ENCODE assay signal across 23 cellular contexts in the genomic region with DNA sequence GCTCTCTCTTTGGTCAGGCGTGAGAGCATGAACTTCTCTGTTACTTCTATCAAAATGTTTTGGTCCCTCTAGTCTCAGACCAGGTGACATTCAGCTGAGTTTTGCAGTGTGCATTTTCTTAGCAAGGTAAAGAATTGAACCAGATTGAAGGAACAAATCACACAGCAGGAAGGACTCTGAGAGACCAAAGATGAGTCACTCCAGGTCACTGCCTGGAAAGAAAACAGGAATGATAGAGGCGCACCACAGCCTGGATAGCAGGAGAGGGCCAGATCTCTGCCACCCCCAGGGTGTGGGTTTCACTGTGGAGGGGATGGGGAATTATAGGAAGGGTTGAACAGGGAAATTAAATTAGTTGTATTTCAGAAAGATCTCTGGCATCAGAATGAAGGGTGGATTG.
DNase-seq lines count a peak whose midpoint lies in the region; ATAC-seq and TF ChIP-seq lines count a peak whose summit lies in the region.
"Had no signal": no experiment of that assay in that cellular context is flagged by ENCODE, and none has a peak within 500 bp of the region (broad histone marks: within the 10 kb centered on the region; RNA-seq: fewer than 3 reads in every experiment).

No MANE protein-coding gene starts in this region.

- no peak overlapping the region for H2AFZ ChIP-seq in SK-N-SH (ENCODE audit: low read depth)

- H3K27me3 Mint-ChIP-seq in endodermal cell (ENCODE audit: insufficient read depth), result peaks cover 4% of the 10 kb centered on the region
- H3K27me3 Mint-ChIP-seq: activated naive CD8-positive, alpha-beta T cell treated with anti-CD3 and anti-CD28 coated beads, Interleukin-2, amount 50 U/mL, for 24 hours; stimulated activated naive CD8-positive, alpha-beta T cell treated with anti-CD3 and anti-CD28 coated beads, Interleukin-15, Interleukin-2, amounts not matched to agents 100 ng/mL and 50 ng/mL, for 24 hours had no signal

- H3K4me1 ChIP-seq in SK-N-SH (ENCODE audit: control insufficient read depth in 1 of 2, insufficient read depth in 2 of 2, low read depth in 1 of 2, low read length in 1 of 2) (0 out of 4 replicates have a peak, but pooled peaks cover 0 to 2% of the 10 kb centered on the region in 2 experiments), endodermal cell (ENCODE audit: control insufficient read depth, insufficient read depth, low read length) (no peaks in the 10 kb centered on the region)
- H3K4me1 ChIP-seq: BE2C, Caco-2, lower lobe of right lung, tibial artery had no signal

- in situ Hi-C loops in astrocyte of the cerebellum (cut with HindIII; ENCODE audit: low sequenced_read_pairs), result no loop called here

- H3K27ac ChIP-seq in SK-N-SH (ENCODE audit: low read depth in 2 of 2, low read length in 1 of 2) (no peak overlapping the region), endodermal cell (ENCODE audit: low read depth, low read length) (no peak overlapping the region)
- H3K27ac ChIP-seq: cardiac muscle cell, lower lobe of right lung, neutrophil, tibial artery had no signal

- H3K4me1 Mint-ChIP-seq in endodermal cell, result no peaks in the 10 kb centered on the region
- H3K4me1 Mint-ChIP-seq: activated naive CD8-positive, alpha-beta T cell treated with anti-CD3 and anti-CD28 coated beads, Interleukin-2, amount 50 U/mL, for 24 hours; immature natural killer cell had no signal

- DNase-seq in SK-N-SH (peak; percentile 47), astrocyte of the cerebellum (ENCODE audit: low read depth) (peak; percentile 9), iris pigment epithelial cell (ENCODE audit: low read depth) (peak; percentile 19), putamen (ENCODE audit: low spot score) (no peak), superior temporal gyrus (ENCODE audit: extremely low spot score) (no peak), endodermal cell (no peak)
- DNase-seq: 8988T; activated effector memory CD4-positive, alpha-beta T cell treated with anti-CD3 and anti-CD28 coated beads, Interleukin-2, amount 50 U/mL, for 16 hours; activated naive CD8-positive, alpha-beta T cell treated with anti-CD3 and anti-CD28 coated beads, Interleukin-2, amount 50 U/mL, for 24 hours; BE2C; immature natural killer cell; lower lobe of right lung; NCI-H2171; stimulated activated CD4-positive, alpha-beta T cell treated with anti-CD3 and anti-CD28 coated beads, Interleukin-4, amount 100 ng/mL, for 24 hours; T-helper 9 cell; tibial artery had no signal

- POLR2A ChIA-PET in SK-N-SH (lab: Yijun Ruan, JAX), result no interaction called here

- no peaks in the 10 kb centered on the region for H3K36me3 Mint-ChIP-seq in endodermal cell (ENCODE audit: low read depth)
- H3K36me3 Mint-ChIP-seq: immature natural killer cell had no signal

- H3K36me3 ChIP-seq in SK-N-SH (replicated peaks in 1 of 2; ENCODE audit: control insufficient read depth in 1 of 2, insufficient read depth in 2 of 2, low read length in 1 of 2) (no peaks in the 10 kb centered on the region), endodermal cell (ENCODE audit: control insufficient read depth, insufficient read depth, low read length) (no peaks in the 10 kb centered on the region)
- H3K36me3 ChIP-seq: BE2C, cardiac muscle cell, lower lobe of right lung, neutrophil, tibial artery had no signal

- 82% methylated on average over 2 of the region's 2 CpGs for WGBS in SK-N-SH (ENCODE audit: low lambda C conversion rate)
- 90 to 92% methylated on average over 2 of the region's 2 CpGs for WGBS in endodermal cell (ENCODE audit: insufficient coverage in 1 of 2, insufficient read length in 1 of 2), 2 experiments

- H3K79me2 ChIP-seq in SK-N-SH (ENCODE audit: insufficient read depth), result no peaks in the 10 kb centered on the region

- H3K27ac Mint-ChIP-seq in endodermal cell, result no peak overlapping the region
- H3K27ac Mint-ChIP-seq: activated naive CD8-positive, alpha-beta T cell treated with anti-CD3 and anti-CD28 coated beads, Interleukin-2, amount 50 U/mL, for 24 hours; immature natural killer cell; stimulated activated naive CD8-positive, alpha-beta T cell treated with anti-CD3 and anti-CD28 coated beads, Interleukin-15, Interleukin-2, amounts not matched to agents 100 ng/mL and 50 ng/mL, for 24 hours had no signal

- CTCF ChIA-PET in SK-N-SH (lab: Yijun Ruan, JAX), result interaction anchor here (0.6 kb wide), 1 partner anchor 244 kb away, joined by 3 read pairs; no protein-coding TSS in a partner anchor

- no peaks in the 10 kb centered on the region for H4K20me1 ChIP-seq in SK-N-SH (ENCODE audit: insufficient read depth)

- H3K4me2 ChIP-seq in SK-N-SH, result no peak overlapping the region

- no peak for ATAC-seq in SK-N-SH treated with all-trans-retinoic acid at 6 μM for 48 hours
- no peak for ATAC-seq in GM18502 (IDR thresholded peaks at IDR 0.05; ENCODE audit: poor library complexity, unreplicated experiment)
- ATAC-seq: activated naive CD8-positive, alpha-beta T cell treated with anti-CD3 and anti-CD28 coated beads, Interleukin-2, amount 50 U/mL, for 24 hours; K562 had no signal

- H3K27me3 ChIP-seq in SK-N-SH (ENCODE audit: insufficient read depth) (no peaks in the 10 kb centered on the region), endodermal cell (ENCODE audit: control insufficient read depth, insufficient read depth, low read length, poor library complexity, severe bottlenecking) (no peaks in the 10 kb centered on the region)
- H3K27me3 ChIP-seq: BE2C, neutrophil, tibial artery had no signal

- no peak overlapping the region for H3K4me3 ChIP-seq in SK-N-SH (ENCODE audit: low read depth in 2 of 2, low read length in 1 of 2)
- no peak overlapping the region for H3K4me3 ChIP-seq in astrocyte of the cerebellum (ENCODE audit: low read depth, low read length)
- H3K4me3 ChIP-seq in endodermal cell (ENCODE audit: low read length), result no peak overlapping the region
- H3K4me3 ChIP-seq: cardiac muscle cell, K562, lower lobe of right lung, tibial artery had no signal

- H3K9me2 ChIP-seq in SK-N-SH, result no peaks in the 10 kb centered on the region

- TF ChIP-seq CTCF in SK-N-SH (IDR thresholded peaks at IDR 0.05) (no peak), astrocyte of the cerebellum (IDR thresholded peaks at IDR 0.05; ENCODE audit: low read depth, low read length, missing control alignments) (no peak), endodermal cell (conservative IDR thresholded peaks at IDR 0.05) (no peak)

- H3K9me3 ChIP-seq in SK-N-SH (no peaks in the 10 kb centered on the region), endodermal cell (ENCODE audit: control insufficient read depth, low read length) (no peaks in the 10 kb centered on the region)
- H3K9me3 ChIP-seq: Caco-2, lower lobe of right lung, neutrophil, tibial artery had no signal

- H3K9ac ChIP-seq in SK-N-SH (no peak overlapping the region), endodermal cell (ENCODE audit: extremely low read depth, low read length, poor library complexity, severe bottlenecking) (no peak overlapping the region)

- no peaks in the 10 kb centered on the region for H3F3A ChIP-seq in SK-N-SH (replicated peaks; ENCODE audit: insufficient read depth)

- no peak for TF ChIP-seq RAD21 in SK-N-SH (IDR thresholded peaks at IDR 0.05; ENCODE audit: low read length)

- no peak overlapping the region for H3K4me3 Mint-ChIP-seq in endodermal cell
- H3K4me3 Mint-ChIP-seq: activated naive CD8-positive, alpha-beta T cell treated with anti-CD3 and anti-CD28 coated beads, Interleukin-2, amount 50 U/mL, for 24 hours; stimulated activated naive CD8-positive, alpha-beta T cell treated with anti-CD3 and anti-CD28 coated beads, Interleukin-15, Interleukin-2, amounts not matched to agents 100 ng/mL and 50 ng/mL, for 24 hours had no signal

- H3K9me3 Mint-ChIP-seq in endodermal cell, result no peaks in the 10 kb centered on the region
- H3K9me3 Mint-ChIP-seq: activated naive CD8-positive, alpha-beta T cell treated with anti-CD3 and anti-CD28 coated beads, Interleukin-2, amount 50 U/mL, for 24 hours; stimulated activated naive CD8-positive, alpha-beta T cell treated with anti-CD3 and anti-CD28 coated beads, Interleukin-15, Interleukin-2, amounts not matched to agents 100 ng/mL and 50 ng/mL, for 24 hours had no signal

- no peak for TF ChIP-seq EP300 in SK-N-SH (IDR thresholded peaks at IDR 0.05; ENCODE audit: borderline replicate concordance in 1 of 2, low read depth in 1 of 2, low read length in 1 of 2)

TF ChIP-seq in SK-N-SH, 30 proteins besides CTCF, POLR2A, EP300 and RAD21:
- TF ChIP-seq GATA2 (CRISPR knock-in tag; IDR thresholded peaks at IDR 0.05) (0 out of 2 replicates have a peak, but pooled peaks have one; percentile 9), FOSL2 (IDR thresholded peaks at IDR 0.05; ENCODE audit: borderline replicate concordance, low read depth) (peak; percentile 39; the same call in 1 of the 2 replicates), GABPA (IDR thresholded peaks at IDR 0.05; ENCODE audit: low read depth) (no peak)

TF ChIP-seq in SK-N-SH treated with all-trans-retinoic acid at 6 μM for 48 hours, 23 proteins besides CTCF, POLR2A, EP300 and RAD21 (continues in another document):
- TF ChIP-seq ZNF70 (CRISPR knock-in tag; IDR thresholded peaks at IDR 0.05), result no peak
- no peak for TF ChIP-seq SNAI2 (CRISPR knock-in tag; IDR thresholded peaks at IDR 0.05)
- TF ChIP-seq, protein P1, sequence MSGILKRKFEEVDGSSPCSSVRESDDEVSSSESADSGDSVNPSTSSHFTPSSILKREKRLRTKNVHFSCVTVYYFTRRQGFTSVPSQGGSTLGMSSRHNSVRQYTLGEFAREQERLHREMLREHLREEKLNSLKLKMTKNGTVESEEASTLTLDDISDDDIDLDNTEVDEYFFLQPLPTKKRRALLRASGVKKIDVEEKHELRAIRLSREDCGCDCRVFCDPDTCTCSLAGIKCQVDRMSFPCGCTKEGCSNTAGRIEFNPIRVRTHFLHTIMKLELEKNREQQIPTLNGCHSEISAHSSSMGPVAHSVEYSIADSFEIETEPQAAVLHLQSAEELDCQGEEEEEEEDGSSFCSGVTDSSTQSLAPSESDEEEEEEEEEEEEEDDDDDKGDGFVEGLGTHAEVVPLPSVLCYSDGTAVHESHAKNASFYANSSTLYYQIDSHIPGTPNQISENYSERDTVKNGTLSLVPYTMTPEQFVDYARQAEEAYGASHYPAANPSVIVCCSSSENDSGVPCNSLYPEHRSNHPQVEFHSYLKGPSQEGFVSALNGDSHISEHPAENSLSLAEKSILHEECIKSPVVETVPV (CRISPR knock-in tag; IDR thresholded peaks at IDR 0.05), result no peak
- TF ChIP-seq, protein P2, sequence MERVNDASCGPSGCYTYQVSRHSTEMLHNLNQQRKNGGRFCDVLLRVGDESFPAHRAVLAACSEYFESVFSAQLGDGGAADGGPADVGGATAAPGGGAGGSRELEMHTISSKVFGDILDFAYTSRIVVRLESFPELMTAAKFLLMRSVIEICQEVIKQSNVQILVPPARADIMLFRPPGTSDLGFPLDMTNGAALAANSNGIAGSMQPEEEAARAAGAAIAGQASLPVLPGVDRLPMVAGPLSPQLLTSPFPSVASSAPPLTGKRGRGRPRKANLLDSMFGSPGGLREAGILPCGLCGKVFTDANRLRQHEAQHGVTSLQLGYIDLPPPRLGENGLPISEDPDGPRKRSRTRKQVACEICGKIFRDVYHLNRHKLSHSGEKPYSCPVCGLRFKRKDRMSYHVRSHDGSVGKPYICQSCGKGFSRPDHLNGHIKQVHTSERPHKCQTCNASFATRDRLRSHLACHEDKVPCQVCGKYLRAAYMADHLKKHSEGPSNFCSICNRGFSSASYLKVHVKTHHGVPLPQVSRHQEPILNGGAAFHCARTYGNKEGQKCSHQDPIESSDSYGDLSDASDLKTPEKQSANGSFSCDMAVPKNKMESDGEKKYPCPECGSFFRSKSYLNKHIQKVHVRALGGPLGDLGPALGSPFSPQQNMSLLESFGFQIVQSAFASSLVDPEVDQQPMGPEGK (CRISPR knock-in tag; IDR thresholded peaks at IDR 0.05; ENCODE audit: borderline replicate concordance), result no peak

Comparison
In these comparisons a context has a peak if more than half of its experiments do, and no peak if none do; other contexts are left out.
1. DNase-seq: peak in SK-N-SH (single experiment), astrocyte of the cerebellum (single experiment) and iris pigment epithelial cell (single experiment); none in putamen (single experiment), superior temporal gyrus (single experiment) and endodermal cell (single experiment).